ENCODE assay signal across 2 cellular contexts in the genomic region with DNA sequence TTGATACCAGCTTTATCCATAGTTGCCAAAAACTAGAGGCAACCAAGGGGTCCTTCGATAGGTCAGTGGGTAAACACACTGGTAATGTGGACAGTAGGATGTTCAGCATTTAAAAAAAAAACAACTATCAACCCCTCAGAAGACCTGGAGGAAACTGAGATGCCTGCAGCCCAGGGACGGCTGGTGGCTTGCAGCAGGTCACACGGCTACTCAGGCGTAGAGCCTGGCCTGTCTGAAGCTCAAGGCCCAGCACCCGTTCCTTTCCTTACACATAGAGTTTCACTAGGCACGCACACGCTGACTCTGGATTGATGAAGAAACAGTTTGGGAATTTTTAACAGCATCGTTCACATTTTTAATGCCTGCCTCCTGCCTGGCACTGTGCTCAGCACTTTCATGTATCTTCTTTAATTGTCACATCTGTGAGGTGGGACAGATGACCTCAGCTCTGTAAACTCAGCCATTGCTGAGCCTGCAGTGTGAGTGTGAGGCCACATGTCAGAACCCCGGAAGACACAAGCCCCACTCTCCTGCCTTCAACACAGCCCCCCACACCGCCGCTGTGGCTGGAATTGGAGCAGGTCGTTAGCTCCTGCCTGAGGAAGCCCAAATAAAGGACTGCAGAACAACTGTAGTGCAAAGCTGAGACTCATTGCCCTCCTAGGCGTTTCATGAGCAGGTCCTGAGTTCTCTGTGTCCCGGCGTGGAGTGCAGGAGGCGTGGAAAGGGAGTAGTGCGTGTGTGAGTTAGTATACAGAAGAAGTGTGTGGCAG.
TF ChIP-seq lines count a peak whose summit lies in the region.

No MANE protein-coding gene starts in this region.

TF ChIP-seq in GM12878, 131 proteins besides CTCF, POLR2A, EP300 and RAD21:
- TF ChIP-seq EGR1 (IDR thresholded peaks at IDR 0.05; ENCODE audit: borderline replicate concordance in 1 of 2, low read depth in 2 of 2, low read length in 2 of 2) (no peak), NFYA (IDR thresholded peaks at IDR 0.05; ENCODE audit: borderline replicate concordance, low read depth, low read length) (no peak), SMAD5 (IDR thresholded peaks at IDR 0.05; ENCODE audit: low read depth) (no peak), ZBED1 (IDR thresholded peaks at IDR 0.05; ENCODE audit: borderline replicate concordance) (no peak), TBL1XR1 (IDR thresholded peaks at IDR 0.05; ENCODE audit: low read depth, low read length) (no peak), ZNF217 (IDR thresholded peaks at IDR 0.05) (no peak), HDAC6 (IDR thresholded peaks at IDR 0.05; ENCODE audit: unreplicated experiment) (no peak), POU2F2 (IDR thresholded peaks at IDR 0.05; ENCODE audit: borderline replicate concordance, low read depth, low read length) (no peak), ZNF207 (IDR thresholded peaks at IDR 0.05; ENCODE audit: borderline replicate concordance) (no peak), E2F8 (IDR thresholded peaks at IDR 0.05; ENCODE audit: low read depth, partially characterized antibody) (no peak)
- TF ChIP-seq, protein P1, sequence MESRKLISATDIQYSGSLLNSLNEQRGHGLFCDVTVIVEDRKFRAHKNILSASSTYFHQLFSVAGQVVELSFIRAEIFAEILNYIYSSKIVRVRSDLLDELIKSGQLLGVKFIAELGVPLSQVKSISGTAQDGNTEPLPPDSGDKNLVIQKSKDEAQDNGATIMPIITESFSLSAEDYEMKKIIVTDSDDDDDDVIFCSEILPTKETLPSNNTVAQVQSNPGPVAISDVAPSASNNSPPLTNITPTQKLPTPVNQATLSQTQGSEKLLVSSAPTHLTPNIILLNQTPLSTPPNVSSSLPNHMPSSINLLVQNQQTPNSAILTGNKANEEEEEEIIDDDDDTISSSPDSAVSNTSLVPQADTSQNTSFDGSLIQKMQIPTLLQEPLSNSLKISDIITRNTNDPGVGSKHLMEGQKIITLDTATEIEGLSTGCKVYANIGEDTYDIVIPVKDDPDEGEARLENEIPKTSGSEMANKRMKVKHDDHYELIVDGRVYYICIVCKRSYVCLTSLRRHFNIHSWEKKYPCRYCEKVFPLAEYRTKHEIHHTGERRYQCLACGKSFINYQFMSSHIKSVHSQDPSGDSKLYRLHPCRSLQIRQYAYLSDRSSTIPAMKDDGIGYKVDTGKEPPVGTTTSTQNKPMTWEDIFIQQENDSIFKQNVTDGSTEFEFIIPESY (IDR thresholded peaks at IDR 0.05) = no peak
- TF ChIP-seq, protein P2, sequence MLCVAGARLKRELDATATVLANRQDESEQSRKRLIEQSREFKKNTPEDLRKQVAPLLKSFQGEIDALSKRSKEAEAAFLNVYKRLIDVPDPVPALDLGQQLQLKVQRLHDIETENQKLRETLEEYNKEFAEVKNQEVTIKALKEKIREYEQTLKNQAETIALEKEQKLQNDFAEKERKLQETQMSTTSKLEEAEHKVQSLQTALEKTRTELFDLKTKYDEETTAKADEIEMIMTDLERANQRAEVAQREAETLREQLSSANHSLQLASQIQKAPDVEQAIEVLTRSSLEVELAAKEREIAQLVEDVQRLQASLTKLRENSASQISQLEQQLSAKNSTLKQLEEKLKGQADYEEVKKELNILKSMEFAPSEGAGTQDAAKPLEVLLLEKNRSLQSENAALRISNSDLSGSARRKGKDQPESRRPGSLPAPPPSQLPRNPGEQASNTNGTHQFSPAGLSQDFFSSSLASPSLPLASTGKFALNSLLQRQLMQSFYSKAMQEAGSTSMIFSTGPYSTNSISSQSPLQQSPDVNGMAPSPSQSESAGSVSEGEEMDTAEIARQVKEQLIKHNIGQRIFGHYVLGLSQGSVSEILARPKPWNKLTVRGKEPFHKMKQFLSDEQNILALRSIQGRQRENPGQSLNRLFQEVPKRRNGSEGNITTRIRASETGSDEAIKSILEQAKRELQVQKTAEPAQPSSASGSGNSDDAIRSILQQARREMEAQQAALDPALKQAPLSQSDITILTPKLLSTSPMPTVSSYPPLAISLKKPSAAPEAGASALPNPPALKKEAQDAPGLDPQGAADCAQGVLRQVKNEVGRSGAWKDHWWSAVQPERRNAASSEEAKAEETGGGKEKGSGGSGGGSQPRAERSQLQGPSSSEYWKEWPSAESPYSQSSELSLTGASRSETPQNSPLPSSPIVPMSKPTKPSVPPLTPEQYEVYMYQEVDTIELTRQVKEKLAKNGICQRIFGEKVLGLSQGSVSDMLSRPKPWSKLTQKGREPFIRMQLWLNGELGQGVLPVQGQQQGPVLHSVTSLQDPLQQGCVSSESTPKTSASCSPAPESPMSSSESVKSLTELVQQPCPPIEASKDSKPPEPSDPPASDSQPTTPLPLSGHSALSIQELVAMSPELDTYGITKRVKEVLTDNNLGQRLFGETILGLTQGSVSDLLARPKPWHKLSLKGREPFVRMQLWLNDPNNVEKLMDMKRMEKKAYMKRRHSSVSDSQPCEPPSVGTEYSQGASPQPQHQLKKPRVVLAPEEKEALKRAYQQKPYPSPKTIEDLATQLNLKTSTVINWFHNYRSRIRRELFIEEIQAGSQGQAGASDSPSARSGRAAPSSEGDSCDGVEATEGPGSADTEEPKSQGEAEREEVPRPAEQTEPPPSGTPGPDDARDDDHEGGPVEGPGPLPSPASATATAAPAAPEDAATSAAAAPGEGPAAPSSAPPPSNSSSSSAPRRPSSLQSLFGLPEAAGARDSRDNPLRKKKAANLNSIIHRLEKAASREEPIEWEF (IDR thresholded peaks at IDR 0.05; ENCODE audit: insufficient replicate concordance, low read depth, low read length) = no peak

TF ChIP-seq in neural cell, 6 proteins besides CTCF, POLR2A, EP300 and RAD21:
- TF ChIP-seq SMC3 (conservative IDR thresholded peaks at IDR 0.05; ENCODE audit: poor library complexity) (no peak), TAF1 (IDR thresholded peaks at IDR 0.05; ENCODE audit: low read depth) (no peak), EZH2 (IDR thresholded peaks at IDR 0.05; ENCODE audit: borderline replicate concordance, insufficient read depth, low read length, poor library complexity, severe bottlenecking) (no peak), POLR2AphosphoS5 (IDR thresholded peaks at IDR 0.05) (no peak), MXI1 (conservative IDR thresholded peaks at IDR 0.05; ENCODE audit: poor library complexity, severe bottlenecking) (no peak)
- TF ChIP-seq, protein P3, sequence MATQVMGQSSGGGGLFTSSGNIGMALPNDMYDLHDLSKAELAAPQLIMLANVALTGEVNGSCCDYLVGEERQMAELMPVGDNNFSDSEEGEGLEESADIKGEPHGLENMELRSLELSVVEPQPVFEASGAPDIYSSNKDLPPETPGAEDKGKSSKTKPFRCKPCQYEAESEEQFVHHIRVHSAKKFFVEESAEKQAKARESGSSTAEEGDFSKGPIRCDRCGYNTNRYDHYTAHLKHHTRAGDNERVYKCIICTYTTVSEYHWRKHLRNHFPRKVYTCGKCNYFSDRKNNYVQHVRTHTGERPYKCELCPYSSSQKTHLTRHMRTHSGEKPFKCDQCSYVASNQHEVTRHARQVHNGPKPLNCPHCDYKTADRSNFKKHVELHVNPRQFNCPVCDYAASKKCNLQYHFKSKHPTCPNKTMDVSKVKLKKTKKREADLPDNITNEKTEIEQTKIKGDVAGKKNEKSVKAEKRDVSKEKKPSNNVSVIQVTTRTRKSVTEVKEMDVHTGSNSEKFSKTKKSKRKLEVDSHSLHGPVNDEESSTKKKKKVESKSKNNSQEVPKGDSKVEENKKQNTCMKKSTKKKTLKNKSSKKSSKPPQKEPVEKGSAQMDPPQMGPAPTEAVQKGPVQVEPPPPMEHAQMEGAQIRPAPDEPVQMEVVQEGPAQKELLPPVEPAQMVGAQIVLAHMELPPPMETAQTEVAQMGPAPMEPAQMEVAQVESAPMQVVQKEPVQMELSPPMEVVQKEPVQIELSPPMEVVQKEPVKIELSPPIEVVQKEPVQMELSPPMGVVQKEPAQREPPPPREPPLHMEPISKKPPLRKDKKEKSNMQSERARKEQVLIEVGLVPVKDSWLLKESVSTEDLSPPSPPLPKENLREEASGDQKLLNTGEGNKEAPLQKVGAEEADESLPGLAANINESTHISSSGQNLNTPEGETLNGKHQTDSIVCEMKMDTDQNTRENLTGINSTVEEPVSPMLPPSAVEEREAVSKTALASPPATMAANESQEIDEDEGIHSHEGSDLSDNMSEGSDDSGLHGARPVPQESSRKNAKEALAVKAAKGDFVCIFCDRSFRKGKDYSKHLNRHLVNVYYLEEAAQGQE (IDR thresholded peaks at IDR 0.05; ENCODE audit: borderline replicate concordance) = no peak
TF ChIP-seq in neural cell: peak in this region for 0.
